Comparison of ENCODE assay signal across 14 cellular contexts in the genomic region with DNA sequence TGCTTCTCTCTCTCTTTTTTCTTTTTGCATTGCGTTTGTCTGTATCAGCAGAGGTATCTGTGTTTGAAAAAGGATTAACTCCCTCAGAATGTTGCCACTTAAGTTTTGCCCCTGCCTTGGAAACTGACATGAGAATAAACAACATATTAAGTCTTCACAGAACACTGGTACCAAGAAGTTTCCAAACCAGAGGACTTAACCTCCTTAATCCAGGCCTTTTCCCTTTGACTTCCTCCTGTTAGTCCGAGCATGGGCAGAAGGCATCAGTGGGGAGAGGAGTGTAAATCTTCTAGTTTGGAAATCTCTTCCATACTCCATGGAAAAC.
DNase-seq lines count a peak whose midpoint lies in the region; ATAC-seq and TF ChIP-seq lines count a peak whose summit lies in the region.
"Had no signal": no experiment of that assay in that cellular context is flagged by ENCODE, and none has a peak within 500 bp of the region (broad histone marks: within the 10 kb centered on the region; RNA-seq: fewer than 3 reads in every experiment).

No MANE protein-coding gene starts in this region.

- no peaks in the 10 kb centered on the region for H3K27me3 ChIP-seq in Caco-2 (replicated peaks; ENCODE audit: control insufficient read depth, insufficient read depth, low read length)
- no peaks in the 10 kb centered on the region for H3K27me3 ChIP-seq in SK-N-SH (ENCODE audit: insufficient read depth)

- H3K4me3 Mint-ChIP-seq in Caco-2 (ENCODE audit: unreplicated experiment) (peak overlapping the region; percentile 47), nephron progenitor cell (peak overlapping the region; percentile 21)
- H3K4me3 Mint-ChIP-seq in activated naive CD4-positive, alpha-beta T cell treated with anti-CD3 and anti-CD28 coated beads, Interleukin-2, amount 10 ng/mL, durations not matched to agents 7 days and 5 days, result no peak overlapping the region
- no peak overlapping the region for H3K4me3 Mint-ChIP-seq in activated naive CD4-positive, alpha-beta T cell treated with anti-CD3 and anti-CD28 coated beads for 36 hours
- H3K4me3 Mint-ChIP-seq: IgD-negative memory B cell had no signal

- BruUV-seq in Caco-2 (replicated peaks; lab: Mats Ljungman, UMichigan), result no TSS peak

- H3K4me2 ChIP-seq in SK-N-SH, result no peak overlapping the region

- H3K4me1 Mint-ChIP-seq in Caco-2 (ENCODE audit: low read depth, unreplicated experiment), result peaks cover 44% of the 10 kb centered on the region
- H3K4me1 Mint-ChIP-seq in nephron progenitor cell, result peaks cover 93% of the 10 kb centered on the region
- H3K4me1 Mint-ChIP-seq in activated naive CD4-positive, alpha-beta T cell treated with anti-CD3 and anti-CD28 coated beads, Interleukin-2, amount 10 ng/mL, durations not matched to agents 7 days and 5 days, result no peaks in the 10 kb centered on the region
- H3K4me1 Mint-ChIP-seq in activated naive CD4-positive, alpha-beta T cell treated with anti-CD3 and anti-CD28 coated beads for 36 hours (ENCODE audit: low read depth), result no peaks in the 10 kb centered on the region
- H3K4me1 Mint-ChIP-seq: IgD-negative memory B cell had no signal

- H3K4me1 ChIP-seq in Caco-2, result peaks cover 35% of the 10 kb centered on the region
- peaks cover 9 to 43% of the 10 kb centered on the region in 2 experiments for H3K4me1 ChIP-seq in SK-N-SH (ENCODE audit: control insufficient read depth in 1 of 2, insufficient read depth in 2 of 2, low read depth in 1 of 2, low read length in 1 of 2)

- DNase-seq in Caco-2 (peak in 1 of 2 experiments; percentile 44), SK-N-SH (no peak), fibroblast of villous mesenchyme (ENCODE audit: low read depth) (peak; percentile 94), nephron progenitor cell (no peak), left cardiac atrium (no peak)
- DNase-seq in activated CD4-positive, alpha-beta T cell treated with anti-CD3 and anti-CD28 coated beads, Interleukin-2, amount 50 U/mL, for 1 hour, result no peak
- DNase-seq in activated naive CD4-positive, alpha-beta T cell treated with anti-CD3 and anti-CD28 coated beads, Interleukin-2, amount 10 ng/mL, durations not matched to agents 7 days and 5 days, result no peak
- DNase-seq in activated naive CD4-positive, alpha-beta T cell treated with anti-CD3 and anti-CD28 coated beads for 36 hours, result no peak
- DNase-seq: Calu3, GF-D8, NCI-H1930, NCI-H510A treated with DMSO at 0.1 percent for 48 hours, SIG-M5 had no signal

- H4K20me1 ChIP-seq in SK-N-SH (ENCODE audit: insufficient read depth), result no peaks in the 10 kb centered on the region

- TF ChIP-seq CTCF in Caco-2 (IDR thresholded peaks at IDR 0.05; ENCODE audit: insufficient read depth in 1 of 2, low read depth in 1 of 2, low read length in 1 of 2, severe bottlenecking in 1 of 2, unreplicated experiment in 1 of 2) (no peak), SK-N-SH (IDR thresholded peaks at IDR 0.05) (no peak), fibroblast of villous mesenchyme (IDR thresholded peaks at IDR 0.05; ENCODE audit: insufficient read depth, low read depth, low read length) (no peak), nephron progenitor cell (IDR thresholded peaks at IDR 0.05) (no peak)

- peak overlapping the region; percentile 18 to 90; a peak in 3 of 4 replicates for H3K27ac ChIP-seq in SK-N-SH (ENCODE audit: low read depth in 2 of 2, low read length in 1 of 2)

- H3K9ac ChIP-seq in SK-N-SH, result no peak overlapping the region

- POLR2A ChIA-PET in Caco-2 (lab: Charles Lee) (no interaction called here), SK-N-SH (lab: Yijun Ruan, JAX) (no interaction called here)

- H3K9me3 ChIP-seq in Caco-2 (no peaks in the 10 kb centered on the region), SK-N-SH (no peaks in the 10 kb centered on the region)

- peak overlapping the region; percentile 25; the same call in 1 of the 2 replicates for H2AFZ ChIP-seq in SK-N-SH (ENCODE audit: low read depth)

- H3K27ac Mint-ChIP-seq in Caco-2 (ENCODE audit: unreplicated experiment) (peak overlapping the region; percentile 66), nephron progenitor cell (peak overlapping the region; percentile 11)
- no peak overlapping the region for H3K27ac Mint-ChIP-seq in activated naive CD4-positive, alpha-beta T cell treated with anti-CD3 and anti-CD28 coated beads, Interleukin-2, amount 10 ng/mL, durations not matched to agents 7 days and 5 days
- H3K27ac Mint-ChIP-seq in activated naive CD4-positive, alpha-beta T cell treated with anti-CD3 and anti-CD28 coated beads for 36 hours, result no peak overlapping the region
- H3K27ac Mint-ChIP-seq: IgD-negative memory B cell had no signal

- no peaks in the 10 kb centered on the region for H3K9me2 ChIP-seq in SK-N-SH

- H3K9me3 Mint-ChIP-seq in Caco-2 (ENCODE audit: unreplicated experiment), result peaks cover 22% of the 10 kb centered on the region
- peaks cover 6% of the 10 kb centered on the region for H3K9me3 Mint-ChIP-seq in nephron progenitor cell
- H3K9me3 Mint-ChIP-seq in activated naive CD4-positive, alpha-beta T cell treated with anti-CD3 and anti-CD28 coated beads, Interleukin-2, amount 10 ng/mL, durations not matched to agents 7 days and 5 days, result no peaks in the 10 kb centered on the region
- H3K9me3 Mint-ChIP-seq in activated naive CD4-positive, alpha-beta T cell treated with anti-CD3 and anti-CD28 coated beads for 36 hours, result no peaks in the 10 kb centered on the region

- no peak for TF ChIP-seq RAD21 in SK-N-SH (IDR thresholded peaks at IDR 0.05; ENCODE audit: low read length)

- ATAC-seq in left cardiac atrium, result no peak

- no peak; a peak in 1 of 4 replicates for TF ChIP-seq EP300 in SK-N-SH (IDR thresholded peaks at IDR 0.05; ENCODE audit: borderline replicate concordance in 1 of 2, low read depth in 1 of 2, low read length in 1 of 2)

- WGBS in SK-N-SH (ENCODE audit: low lambda C conversion rate), result 72% methylated on average over 2 of the region's 2 CpGs

- H3K27me3 Mint-ChIP-seq in Caco-2 (ENCODE audit: insufficient read depth, unreplicated experiment) (no peaks in the 10 kb centered on the region), nephron progenitor cell (ENCODE audit: low read depth, poor library complexity) (no peaks in the 10 kb centered on the region)
- H3K27me3 Mint-ChIP-seq in activated naive CD4-positive, alpha-beta T cell treated with anti-CD3 and anti-CD28 coated beads, Interleukin-2, amount 10 ng/mL, durations not matched to agents 7 days and 5 days, result no peaks in the 10 kb centered on the region
- peaks cover 6% of the 10 kb centered on the region for H3K27me3 Mint-ChIP-seq in activated naive CD4-positive, alpha-beta T cell treated with anti-CD3 and anti-CD28 coated beads for 36 hours (ENCODE audit: low read depth)

- H3K36me3 ChIP-seq in Caco-2 (ENCODE audit: control insufficient read depth, insufficient read depth, low read length), result no peaks in the 10 kb centered on the region
- no peaks in the 10 kb centered on the region for H3K36me3 ChIP-seq in SK-N-SH (replicated peaks in 1 of 2; ENCODE audit: control insufficient read depth in 1 of 2, insufficient read depth in 2 of 2, low read length in 1 of 2)

- intact Hi-C loops in Caco-2 (cut with micrococcal nuclease; ENCODE audit: unreplicated experiment) (no loop called here), left cardiac atrium (cut with DNase I) (no loop called here)
- intact Hi-C loops in activated naive CD4-positive, alpha-beta T cell treated with anti-CD3 and anti-CD28 coated beads for 36 hours (cut with micrococcal nuclease), result no loop called here

- H3F3A ChIP-seq in SK-N-SH (replicated peaks; ENCODE audit: insufficient read depth), result peaks cover 8% of the 10 kb centered on the region

- H3K4me3 ChIP-seq in Caco-2 (ENCODE audit: low read depth, low read length) (no peak overlapping the region), SK-N-SH (ENCODE audit: low read depth in 2 of 2, low read length in 1 of 2) (no peak overlapping the region), fibroblast of villous mesenchyme (ENCODE audit: low read depth, low read length) (no peak overlapping the region)

- no peaks in the 10 kb centered on the region for H3K79me2 ChIP-seq in SK-N-SH (ENCODE audit: insufficient read depth)

- CTCF ChIA-PET in Caco-2 (lab: Charles Lee), result no interaction called here
- CTCF ChIA-PET in SK-N-SH (lab: Yijun Ruan, JAX), result interaction anchor here (1.2 kb wide), 2 partner anchors 74 to 712 kb away, joined by 3 read pairs; no protein-coding TSS in a partner anchor
- CTCF ChIA-PET in activated naive CD4-positive, alpha-beta T cell treated with anti-CD3 and anti-CD28 coated beads, Interleukin-2, amount 10 ng/mL, durations not matched to agents 7 days and 5 days (lab: Charles Lee), result no interaction called here
- CTCF ChIA-PET in activated naive CD4-positive, alpha-beta T cell treated with anti-CD3 and anti-CD28 coated beads for 36 hours (lab: Charles Lee), result no interaction called here

- H3K36me3 Mint-ChIP-seq in Caco-2 (ENCODE audit: insufficient read depth, unreplicated experiment), result peaks cover 4% of the 10 kb centered on the region
- H3K36me3 Mint-ChIP-seq in nephron progenitor cell (ENCODE audit: low read depth), result peaks cover 13% of the 10 kb centered on the region
- no peaks in the 10 kb centered on the region for H3K36me3 Mint-ChIP-seq in activated naive CD4-positive, alpha-beta T cell treated with anti-CD3 and anti-CD28 coated beads, Interleukin-2, amount 10 ng/mL, durations not matched to agents 7 days and 5 days
- H3K36me3 Mint-ChIP-seq in activated naive CD4-positive, alpha-beta T cell treated with anti-CD3 and anti-CD28 coated beads for 36 hours (ENCODE audit: low read depth), result no peaks in the 10 kb centered on the region
- H3K36me3 Mint-ChIP-seq: IgD-negative memory B cell had no signal

TF ChIP-seq in SK-N-SH, 30 proteins besides CTCF, POLR2A, EP300 and RAD21 (continues in another document):
- TF ChIP-seq, protein P1, sequence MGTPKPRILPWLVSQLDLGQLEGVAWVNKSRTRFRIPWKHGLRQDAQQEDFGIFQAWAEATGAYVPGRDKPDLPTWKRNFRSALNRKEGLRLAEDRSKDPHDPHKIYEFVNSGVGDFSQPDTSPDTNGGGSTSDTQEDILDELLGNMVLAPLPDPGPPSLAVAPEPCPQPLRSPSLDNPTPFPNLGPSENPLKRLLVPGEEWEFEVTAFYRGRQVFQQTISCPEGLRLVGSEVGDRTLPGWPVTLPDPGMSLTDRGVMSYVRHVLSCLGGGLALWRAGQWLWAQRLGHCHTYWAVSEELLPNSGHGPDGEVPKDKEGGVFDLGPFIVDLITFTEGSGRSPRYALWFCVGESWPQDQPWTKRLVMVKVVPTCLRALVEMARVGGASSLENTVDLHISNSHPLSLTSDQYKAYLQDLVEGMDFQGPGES (IDR thresholded peaks at IDR 0.05; ENCODE audit: low read depth, low read length), result no peak
- TF ChIP-seq YY1 (IDR thresholded peaks at IDR 0.05; ENCODE audit: low read depth) (no peak), MXI1 (IDR thresholded peaks at IDR 0.05; ENCODE audit: low read depth, low read length) (no peak), FOXJ3 (CRISPR knock-in tag; IDR thresholded peaks at IDR 0.05) (no peak), FOXM1 (IDR thresholded peaks at IDR 0.05; ENCODE audit: low read depth) (no peak), GABPA (IDR thresholded peaks at IDR 0.05; ENCODE audit: low read depth) (no peak), RXRA (IDR thresholded peaks at IDR 0.05; ENCODE audit: borderline replicate concordance, low read depth) (no peak), EZH2phosphoT487 (IDR thresholded peaks at IDR 0.05; ENCODE audit: borderline replicate concordance, low read depth) (no peak), TAF1 (IDR thresholded peaks at IDR 0.05; ENCODE audit: borderline replicate concordance, low read depth, low read length) (no peak)

Comparison
In these comparisons a context has a peak if more than half of its experiments do, and no peak if none do; other contexts are left out.
1. H3K27ac Mint-ChIP-seq: peak in Caco-2 (single experiment) and nephron progenitor cell (single experiment); none in activated naive CD4-positive, alpha-beta T cell treated with anti-CD3 and anti-CD28 coated beads, Interleukin-2, amount 10 ng/mL, durations not matched to agents 7 days and 5 days (single experiment) and activated naive CD4-positive, alpha-beta T cell treated with anti-CD3 and anti-CD28 coated beads for 36 hours (single experiment).
2. H3K4me3 Mint-ChIP-seq: peak in Caco-2 (single experiment) and nephron progenitor cell (single experiment); none in activated naive CD4-positive, alpha-beta T cell treated with anti-CD3 and anti-CD28 coated beads, Interleukin-2, amount 10 ng/mL, durations not matched to agents 7 days and 5 days (single experiment) and activated naive CD4-positive, alpha-beta T cell treated with anti-CD3 and anti-CD28 coated beads for 36 hours (single experiment).